In genomic region chr2:86490245-86490644, GRCh38 we compare ENCODE assay signal across 24 cellular contexts. TPM values are rescaled to one million over a fixed set of nuclear protein-coding genes. Genes with fewer than 3 reads are reported as not detected.
DNase-seq lines count a peak whose midpoint lies in the region; ATAC-seq lines count a peak whose summit lies in the region.
"Had no signal": no experiment of that assay in that cellular context is flagged by ENCODE, and none has a peak within 500 bp of the region (broad histone marks: within the 10 kb centered on the region; RNA-seq: fewer than 3 reads in every experiment).

No MANE protein-coding gene starts in this region.

- no peak for DNase-seq in CD4-positive, alpha-beta memory T cell
- DNase-seq in T-helper 17 cell (no peak), anterior cingulate cortex (lab: John Stamatoyannopoulos, UW) (no peak), globus pallidus (ENCODE audit: low spot score) (no peak)
- DNase-seq in naive thymus-derived CD4-positive, alpha-beta T cell: no peak
- DNase-seq in activated CD8-positive, alpha-beta memory T cell treated with anti-CD3 and anti-CD28 coated beads, Interleukin-2, amount 50 U/mL, for 48 hours: no peak
- DNase-seq: ACHN, AML-193, GDM1, GM23248, Karpas-422, MG63, NCI-H1092, NCI-H1436 treated with DMSO at 0.1 percent for 48 hours, NCI-H2029, NCI-H446, NCI-H526 treated with DMSO at 0.1 percent for 48 hours, SJCRH30 had no signal

- H3K36me3 ChIP-seq in CD4-positive, alpha-beta memory T cell (ENCODE audit: insufficient read depth, low read length): peaks cover 74% of the 10 kb centered on the region
- H3K36me3 ChIP-seq in esophagus (ENCODE audit: control insufficient read depth in 2 of 2, insufficient read depth in 2 of 2, low read length in 1 of 2): peaks cover 10 to 18% of the 10 kb centered on the region in 2 donors
- peaks cover 36 to 96% (median 39%) of the 10 kb centered on the region in 3 experiments for H3K36me3 ChIP-seq in naive thymus-derived CD4-positive, alpha-beta T cell (ENCODE audit: control insufficient read depth in 2 of 3, insufficient read depth in 3 of 3, low read length in 3 of 3)

- H3K4me3 Mint-ChIP-seq in CD4-positive, alpha-beta memory T cell: no peak overlapping the region
- no peak overlapping the region for H3K4me3 Mint-ChIP-seq in T-helper 17 cell
- H3K4me3 Mint-ChIP-seq in naive thymus-derived CD4-positive, alpha-beta T cell: no peak overlapping the region
- H3K4me3 Mint-ChIP-seq: IgD-negative memory B cell had no signal

- no peak overlapping the region for H3K4me3 ChIP-seq in CD4-positive, alpha-beta memory T cell (ENCODE audit: low read length in 2 of 2)
- H3K4me3 ChIP-seq in esophagus (ENCODE audit: low read depth in 1 of 2, low read length in 2 of 2): no peak overlapping the region
- H3K4me3 ChIP-seq in naive thymus-derived CD4-positive, alpha-beta T cell (ENCODE audit: low read length): no peak overlapping the region
- H3K4me3 ChIP-seq: GM23248, HAP-1, MG63, SJCRH30 had no signal

- POLR2A ChIA-PET in CD4-positive, alpha-beta memory T cell (lab: Charles Lee; ENCODE audit: partially characterized antibody): no interaction called here
- POLR2A ChIA-PET in naive thymus-derived CD4-positive, alpha-beta T cell (lab: Charles Lee): no interaction called here

- no peak overlapping the region for H3K27ac ChIP-seq in CD4-positive, alpha-beta memory T cell (ENCODE audit: low read depth, low read length)
- H3K27ac ChIP-seq in esophagus (ENCODE audit: low read depth in 2 of 2, low read length in 1 of 2): peak overlapping the region; percentile 17 to 49
- H3K27ac ChIP-seq in naive thymus-derived CD4-positive, alpha-beta T cell (ENCODE audit: low read depth, low read length): no peak overlapping the region
- H3K27ac ChIP-seq: C4-2B, GM23248, SJCRH30 had no signal

- H3K4me1 ChIP-seq in CD4-positive, alpha-beta memory T cell (ENCODE audit: insufficient read depth, low read length): no peaks in the 10 kb centered on the region
- H3K4me1 ChIP-seq in esophagus (ENCODE audit: control insufficient read depth in 2 of 2, insufficient read depth in 2 of 2, low read length in 1 of 2): peaks cover 2 to 5% of the 10 kb centered on the region in 2 donors
- no peaks in the 10 kb centered on the region for H3K4me1 ChIP-seq in naive thymus-derived CD4-positive, alpha-beta T cell (ENCODE audit: control insufficient read depth in 2 of 2, insufficient read depth in 2 of 2, low read length in 2 of 2)
- H3K4me1 ChIP-seq: HAP-1 had no signal

- no peaks in the 10 kb centered on the region for H3K9me3 Mint-ChIP-seq in CD4-positive, alpha-beta memory T cell
- H3K9me3 Mint-ChIP-seq in naive thymus-derived CD4-positive, alpha-beta T cell: peaks cover 0 to 13% (median 0%) of the 10 kb centered on the region in 11 donors
- H3K9me3 Mint-ChIP-seq: IgD-negative memory B cell had no signal

- H3K27ac Mint-ChIP-seq in CD4-positive, alpha-beta memory T cell: peak overlapping the region in 4 of 7 donors; percentile 5 to 60 (median 38)
- peak overlapping the region; percentile 22 for H3K27ac Mint-ChIP-seq in T-helper 17 cell
- H3K27ac Mint-ChIP-seq in naive thymus-derived CD4-positive, alpha-beta T cell: peak overlapping the region in 5 of 9 donors; percentile 18 to 58 (median 42)

- intact Hi-C loops in CD4-positive, alpha-beta memory T cell (cut with micrococcal nuclease): no loop called here
- intact Hi-C loops in naive thymus-derived CD4-positive, alpha-beta T cell (cut with micrococcal nuclease): no loop called here

- WGBS in esophagus, 2 donors: 56 to 67% methylated on average over 4 of the region's 4 CpGs

- H3K9me3 ChIP-seq in CD4-positive, alpha-beta memory T cell (ENCODE audit: control insufficient read depth in 1 of 2, low read length in 2 of 2): no peaks in the 10 kb centered on the region
- no peaks in the 10 kb centered on the region for H3K9me3 ChIP-seq in T-helper 17 cell (ENCODE audit: control insufficient read depth, low read length, poor library complexity, severe bottlenecking)
- H3K9me3 ChIP-seq in esophagus (ENCODE audit: control insufficient read depth in 2 of 2, insufficient read depth in 1 of 2, low read depth in 1 of 2, low read length in 1 of 2): no peaks in the 10 kb centered on the region
- no peaks in the 10 kb centered on the region for H3K9me3 ChIP-seq in naive thymus-derived CD4-positive, alpha-beta T cell (ENCODE audit: control insufficient read depth in 2 of 3, low read length in 3 of 3)
- H3K9me3 ChIP-seq: HAP-1, MG63, SJCRH30 had no signal

- peaks cover 7 to 14% (median 9%) of the 10 kb centered on the region in 4 donors for H3K4me1 Mint-ChIP-seq in CD4-positive, alpha-beta memory T cell
- peaks cover 12% of the 10 kb centered on the region for H3K4me1 Mint-ChIP-seq in T-helper 17 cell
- peaks cover 3 to 21% (median 13%) of the 10 kb centered on the region in 7 donors for H3K4me1 Mint-ChIP-seq in naive thymus-derived CD4-positive, alpha-beta T cell

- ATAC-seq in T-helper 17 cell: no peak
- ATAC-seq in naive thymus-derived CD4-positive, alpha-beta T cell: no peak
- ATAC-seq in GM21390 (IDR thresholded peaks at IDR 0.05; ENCODE audit: unreplicated experiment): no peak
- ATAC-seq: Panc1 had no signal

- CTCF ChIA-PET in CD4-positive, alpha-beta memory T cell (lab: Charles Lee; ENCODE audit: partially characterized antibody): no interaction called here
- CTCF ChIA-PET in naive thymus-derived CD4-positive, alpha-beta T cell (lab: Charles Lee): no interaction called here

- H3K27me3 Mint-ChIP-seq in CD4-positive, alpha-beta memory T cell: no peaks in the 10 kb centered on the region
- no peaks in the 10 kb centered on the region for H3K27me3 Mint-ChIP-seq in T-helper 17 cell
- no peaks in the 10 kb centered on the region for H3K27me3 Mint-ChIP-seq in naive thymus-derived CD4-positive, alpha-beta T cell
- H3K27me3 Mint-ChIP-seq: IgD-negative memory B cell had no signal

- H3K27me3 ChIP-seq in CD4-positive, alpha-beta memory T cell (ENCODE audit: insufficient read depth, low read length): no peaks in the 10 kb centered on the region
- no peaks in the 10 kb centered on the region for H3K27me3 ChIP-seq in esophagus (ENCODE audit: control insufficient read depth in 1 of 2, insufficient read depth in 2 of 2, low read length in 2 of 2)
- no peaks in the 10 kb centered on the region for H3K27me3 ChIP-seq in naive thymus-derived CD4-positive, alpha-beta T cell (ENCODE audit: control insufficient read depth in 2 of 2, insufficient read depth in 2 of 2, low read length in 2 of 2)
- H3K27me3 ChIP-seq: MG63, SJCRH30 had no signal

- peaks cover 90 to 93% of the 10 kb centered on the region in 2 donors for H3K36me3 Mint-ChIP-seq in CD4-positive, alpha-beta memory T cell
- peaks cover 29% of the 10 kb centered on the region for H3K36me3 Mint-ChIP-seq in T-helper 17 cell (ENCODE audit: low read depth)
- peaks cover 22 to 90% (median 79%) of the 10 kb centered on the region in 5 donors for H3K36me3 Mint-ChIP-seq in naive thymus-derived CD4-positive, alpha-beta T cell

RNA-seq across cellular contexts. Expression of gene KDM3A, which starts 49.1 kb away (rescaled TPM):
- 100 to 1,000 TPM; 158 to 164 TPM for total RNA-seq in CD4-positive, alpha-beta memory T cell
- 10 to 100 TPM; 17.2 to 40.1 TPM for polyA plus RNA-seq in CD4-positive, alpha-beta memory T cell
- total RNA-seq in T-helper 17 cell: 100 to 1,000 TPM; 156 to 161 TPM
- polyA plus RNA-seq in esophagus: 10 to 100 TPM; 20.4 to 32.3 TPM
- 100 to 1,000 TPM; 132 to 191 (median 169) TPM for total RNA-seq in naive thymus-derived CD4-positive, alpha-beta T cell
- 10 to 100 TPM; 17.7 to 50.7 TPM for polyA plus RNA-seq in naive thymus-derived CD4-positive, alpha-beta T cell

Comparison
In these comparisons a context has a peak if more than half of its experiments do, and no peak if none do; other contexts are left out.
1. H3K27ac ChIP-seq: peak in esophagus (2 of 2); none in CD4-positive, alpha-beta memory T cell (single experiment) and naive thymus-derived CD4-positive, alpha-beta T cell (single experiment).
2. Peak in every context shown above with its lines, with median percentiles within 50 percentile points of each other: H3K27ac Mint-ChIP-seq.